ENCODE assay signal across 8 cellular contexts in genomic region chr6:135002229-135002844, GRCh38. TPM values are rescaled to one million over a fixed set of nuclear protein-coding genes. Genes with fewer than 3 reads are reported as not detected.
DNase-seq lines count a peak whose midpoint lies in the region; ATAC-seq and FAIRE-seq lines count a peak whose summit lies in the region.

No MANE protein-coding gene starts in this region.

- DNase-seq in AG08396 (ENCODE audit: low spot score): peak; percentile 16
- DNase-seq in GM18507 (ENCODE audit: extremely low spot score, insufficient read length, low read depth): no peak
- peak; percentile 2 for DNase-seq in kidney glomerular epithelial cell (lab: John Stamatoyannopoulos, UW)
- DNase-seq in ureter (ENCODE audit: low spot score): no peak
- DNase-seq in activated effector memory CD4-positive, alpha-beta T cell treated with anti-CD3 and anti-CD28 coated beads, Interleukin-2, amount 50 U/mL, for 16 hours: no peak

- no peak for ATAC-seq in HG03025 (IDR thresholded peaks at IDR 0.05; ENCODE audit: low FRiP score, unreplicated experiment)
- no peak for ATAC-seq in GM21619 (IDR thresholded peaks at IDR 0.05; ENCODE audit: unreplicated experiment)

- FAIRE-seq in GM18507 (lab: Jason Lieb, UNC): peak; percentile 49
- peak; percentile 83 for FAIRE-seq in TTC549 (lab: Jason Lieb, UNC)

RNA-seq across cellular contexts. Expression of gene HBS1L, which starts 52.3 kb away (rescaled TPM):
- total RNA-seq in ureter: 61.2 TPM

RNA-seq across cellular contexts. Expression of gene ALDH8A1, which starts 52.4 kb away (rescaled TPM):
- 1.3 TPM for total RNA-seq in ureter

Comparison
In these comparisons a context has a peak if more than half of its experiments do, and no peak if none do; other contexts are left out.
1. DNase-seq: peak in AG08396 (single experiment) and kidney glomerular epithelial cell (single experiment); none in GM18507 (single experiment), ureter (single experiment) and activated effector memory CD4-positive, alpha-beta T cell treated with anti-CD3 and anti-CD28 coated beads, Interleukin-2, amount 50 U/mL, for 16 hours (single experiment).